9 cellular contexts compared by ENCODE assay signal in genomic region chr7:50812847-50813475, GRCh38. TPM values are rescaled to one million over a fixed set of nuclear protein-coding genes. Genes with fewer than 3 reads are reported as not detected.
A peak's percentile ranks its signal among the peaks of the same experiment; 100 is the strongest.
DNase-seq lines count a peak whose midpoint lies in the region; ATAC-seq and TF ChIP-seq lines count a peak whose summit lies in the region.
"Had no signal": no experiment of that assay in that cellular context is flagged by ENCODE, and none has a peak within 500 bp of the region (broad histone marks: within the 10 kb centered on the region; RNA-seq: fewer than 3 reads in every experiment).

No MANE protein-coding gene starts in this region.

- no peaks in the 10 kb centered on the region for H3K9me3 Mint-ChIP-seq in endothelial cell (ENCODE audit: unreplicated experiment)
- H3K9me3 Mint-ChIP-seq: activated naive CD4-positive, alpha-beta T cell treated with anti-CD3 and anti-CD28 coated beads, Interleukin-2, amount 50 U/mL, for 72 hours had no signal

- H3K4me3 ChIP-seq in fibroblast of pulmonary artery (replicated peaks; ENCODE audit: low read depth, low read length), result no peak overlapping the region

- DNase-seq in Caki2 (ENCODE audit: low read depth) (peak; percentile 83), RPMI7951 (ENCODE audit: low read depth) (peak; percentile 89), fibroblast of pulmonary artery (ENCODE audit: low read depth) (peak; percentile 86), omental fat pad (ENCODE audit: low spot score) (peak; percentile 54), retina (no peak), endothelial cell (ENCODE audit: low spot score) (no peak), superior temporal gyrus (ENCODE audit: extremely low spot score) (no peak), NCI-H82 treated with DMSO at 0.1 percent for 48 hours (lab: John Stamatoyannopoulos, UW; ENCODE audit: unreplicated experiment) (no peak)

- ATAC-seq in omental fat pad (ENCODE audit: low FRiP score), result peak; percentile 86
- ATAC-seq: activated naive CD4-positive, alpha-beta T cell treated with anti-CD3 and anti-CD28 coated beads, Interleukin-2, amount 50 U/mL, for 72 hours had no signal

- TF ChIP-seq CTCF in fibroblast of pulmonary artery (IDR thresholded peaks at IDR 0.05; ENCODE audit: low read length, missing control alignments) (no peak), omental fat pad (IDR thresholded peaks at IDR 0.05) (no peak), endothelial cell (IDR thresholded peaks at IDR 0.05; ENCODE audit: unreplicated experiment) (no peak)

- H3K27ac Mint-ChIP-seq in endothelial cell (ENCODE audit: unreplicated experiment), result no peak overlapping the region

- H3K36me3 Mint-ChIP-seq in endothelial cell (ENCODE audit: low read depth, unreplicated experiment), result no peaks in the 10 kb centered on the region
- H3K36me3 Mint-ChIP-seq: activated naive CD4-positive, alpha-beta T cell treated with anti-CD3 and anti-CD28 coated beads, Interleukin-2, amount 50 U/mL, for 72 hours had no signal

- H3K27me3 Mint-ChIP-seq in endothelial cell (ENCODE audit: unreplicated experiment), result peaks cover 4% of the 10 kb centered on the region

- no peak overlapping the region for H3K4me3 Mint-ChIP-seq in endothelial cell (ENCODE audit: unreplicated experiment)

- peaks cover 11% of the 10 kb centered on the region for H3K4me1 Mint-ChIP-seq in endothelial cell (ENCODE audit: unreplicated experiment)

- in situ Hi-C loops in Caki2 (cut with HindIII; ENCODE audit: low pct_unique_long_range_greater_than_20kb, low sequenced_read_pairs), result loop anchor here (10.0 kb wide), 1 partner anchor 142 kb away; no protein-coding TSS in a partner anchor

RNA-seq across cellular contexts. Expression of gene GRB10, which starts 30.3 kb away (rescaled TPM):
- 83.7 and 87.2 TPM in 2 replicates for total RNA-seq in Caki2 (2014; rRNA removed; shearing (Covaris generic); ENCODE audit: low replicate concordance)
- 44.9 and 51.7 TPM in 2 replicates for total RNA-seq in RPMI7951 (2014; rRNA removed; shearing (Covaris generic))
- total RNA-seq in omental fat pad (100 to 1,000 TPM in 1 of 4 donors, 10 to 100 TPM in 3; 64.6 to 100 (median 75.3) TPM), endothelial cell (ENCODE audit: unreplicated experiment) (164 TPM)

Comparison
In these comparisons a context has a peak if more than half of its experiments do, and no peak if none do; other contexts are left out.
1. DNase-seq: peak in Caki2 (single experiment), RPMI7951 (single experiment), fibroblast of pulmonary artery (single experiment) and omental fat pad (single experiment); none in retina (single experiment), endothelial cell (single experiment), superior temporal gyrus (single experiment) and NCI-H82 treated with DMSO at 0.1 percent for 48 hours (single experiment).